In the genomic region with DNA sequence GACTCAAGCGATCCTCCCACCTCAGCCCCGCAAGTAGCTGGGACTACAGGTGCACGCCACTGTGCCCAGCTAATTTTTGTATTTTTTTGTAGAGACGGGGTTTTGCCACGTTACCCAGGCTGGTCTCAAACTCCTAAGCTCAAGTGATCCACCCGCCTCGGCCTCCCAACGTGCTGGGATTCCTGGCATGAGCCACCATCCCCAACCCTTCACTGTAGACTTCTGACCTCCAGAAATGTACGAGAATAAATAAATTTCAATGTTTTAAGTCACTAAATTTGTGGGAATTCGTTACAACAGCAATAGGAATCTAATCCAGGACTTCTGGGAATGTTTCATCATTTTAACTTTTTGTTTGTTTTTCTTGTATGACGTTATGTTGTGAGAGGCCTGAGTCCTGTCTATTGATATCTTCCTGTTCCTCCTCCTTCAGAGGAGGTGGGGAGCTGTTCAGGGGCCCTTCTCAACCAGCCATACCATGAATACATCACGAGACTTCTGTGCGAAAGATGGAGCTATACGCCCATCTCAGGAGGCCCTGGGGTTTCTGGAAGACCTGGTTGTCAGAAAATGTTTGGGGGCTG, we compare ENCODE assay signal across 18 cellular contexts. TPM values are rescaled to one million over a fixed set of nuclear protein-coding genes. Genes with fewer than 3 reads are reported as not detected.
DNase-seq lines count a peak whose midpoint lies in the region; ATAC-seq, FAIRE-seq and TF ChIP-seq lines count a peak whose summit lies in the region.
"Had no signal": no experiment of that assay in that cellular context is flagged by ENCODE, and none has a peak within 500 bp of the region (broad histone marks: within the 10 kb centered on the region; RNA-seq: fewer than 3 reads in every experiment).

No MANE protein-coding gene starts in this region.

- no peak for TF ChIP-seq RAD21 in IMR-90 (IDR thresholded peaks at IDR 0.05; ENCODE audit: low read length)

- H2AFZ ChIP-seq in IMR-90 (replicated peaks; ENCODE audit: low read length, poor library complexity) (peak overlapping the region; percentile 73), H9 (ENCODE audit: low read length) (no peak overlapping the region)

- dilution Hi-C loops in IMR-90 (cut with HindIII; ENCODE audit: low sequenced_read_pairs, unreplicated experiment), result no loop called here

- H2BK15ac ChIP-seq in IMR-90 (ENCODE audit: low read depth, low read length) (peak overlapping the region; percentile 100; the same call in 1 of the 3 replicates), H9 (ENCODE audit: low read depth, low read length) (no peak overlapping the region)

- no peaks in the 10 kb centered on the region for H3K79me2 ChIP-seq in H9 (ENCODE audit: insufficient read depth, low read length)

- H3K79me1 ChIP-seq in IMR-90 (ENCODE audit: low read depth in 1 of 2, low read length in 2 of 2) (no peaks in the 10 kb centered on the region), H9 (ENCODE audit: insufficient read depth, low read depth, low read length, poor library complexity, severe bottlenecking) (no peaks in the 10 kb centered on the region)

- peak; percentile 92 for ATAC-seq in IMR-90 (ENCODE audit: low read depth)
- ATAC-seq: SK-N-SH treated with all-trans-retinoic acid at 6 μM for 48 hours had no signal

- peaks cover 17% of the 10 kb centered on the region for H3K9me1 ChIP-seq in IMR-90 (ENCODE audit: insufficient read depth, low read length)

- peak overlapping the region; percentile 35 to 91; a peak in 3 of 4 replicates for H4K8ac ChIP-seq in IMR-90 (ENCODE audit: low read depth in 2 of 2, low read length in 2 of 2)
- no peak overlapping the region for H4K8ac ChIP-seq in H9 (replicated peaks; ENCODE audit: insufficient read length, low read depth, low read length)

- no CpG with 5 or more reads among the region's 14 CpGs for WGBS in IMR-90 (ENCODE audit: extremely low coverage in 2 of 2, insufficient read length in 1 of 2), 2 experiments
- WGBS in H9 (ENCODE audit: extremely low coverage, insufficient read length, low lambda C conversion rate), result no CpG with 5 or more reads among the region's 14 CpGs

- H3K9me3 Mint-ChIP-seq in mesothelial cell of epicardium (no peaks in the 10 kb centered on the region), H9 (no peaks in the 10 kb centered on the region)

- H3K23me2 ChIP-seq in H9 (ENCODE audit: insufficient read length, low read depth, low read length, poor library complexity, severe bottlenecking), result peaks cover 2% of the 10 kb centered on the region

- peak overlapping the region; percentile 98; the same call in 1 of the 2 replicates for H2AK5ac ChIP-seq in IMR-90 (ENCODE audit: low read depth, low read length)
- H2AK5ac ChIP-seq in H9 (ENCODE audit: insufficient read length, low read length), result no peak overlapping the region

- H3K36me3 ChIP-seq in IMR-90 (ENCODE audit: control insufficient read depth, insufficient read depth, low read length), result no peaks in the 10 kb centered on the region

- peaks cover 22% of the 10 kb centered on the region for H3K4me1 Mint-ChIP-seq in mesothelial cell of epicardium
- peaks cover 12% of the 10 kb centered on the region in 2 experiments for H3K4me1 Mint-ChIP-seq in H9

- H3K9me3 ChIP-seq in IMR-90 (ENCODE audit: control insufficient read depth, insufficient read depth, low read length), result no peaks in the 10 kb centered on the region
- H3K9me3 ChIP-seq in H9 (ENCODE audit: control insufficient read depth, low read depth, low read length), result no peaks in the 10 kb centered on the region

- CTCF ChIA-PET in AG04449 (lab: Yijun Ruan, JAX), result interaction anchor here (1.0 to 6.2 kb wide), 10 partner anchors 10 to 82 kb away, joined by 3 to 47 read pairs (median 6); no protein-coding TSS in a partner anchor
- CTCF ChIA-PET in IMR-90 (lab: Yijun Ruan, JAX), result interaction anchor here (1.1 to 1.6 kb wide), 3 partner anchors 21 to 42 kb away, joined by 3 to 4 read pairs (median 3); no protein-coding TSS in a partner anchor

- H3K4me3 ChIP-seq in AG04449 (ENCODE audit: low read depth, low read length) (no peak overlapping the region), IMR-90 (ENCODE audit: insufficient read depth, low read depth, low read length) (no peak overlapping the region)
- H3K4me3 ChIP-seq: lung, skin epidermis had no signal

- H4K20me1 ChIP-seq in IMR-90 (ENCODE audit: insufficient read depth, low read length), result no peaks in the 10 kb centered on the region
- H4K20me1 ChIP-seq in H9 (ENCODE audit: control insufficient read depth, insufficient read depth, insufficient read length), result no peaks in the 10 kb centered on the region

- peak overlapping the region; percentile 85; the same call in 1 of the 2 replicates for H3K14ac ChIP-seq in IMR-90 (replicated peaks; ENCODE audit: low read depth, low read length)
- no peak overlapping the region for H3K14ac ChIP-seq in H9 (ENCODE audit: insufficient read depth, low read length)

- H3K4me3 Mint-ChIP-seq in mesothelial cell of epicardium (no peak overlapping the region), H9 (no peak overlapping the region)

- H4K5ac ChIP-seq in IMR-90 (ENCODE audit: low read depth, low read length) (peak overlapping the region; percentile 76), H9 (ENCODE audit: insufficient read length, low read depth, low read length) (no peak overlapping the region)

- no peaks in the 10 kb centered on the region for H3K27me3 Mint-ChIP-seq in mesothelial cell of epicardium (ENCODE audit: low read depth)
- no peaks in the 10 kb centered on the region for H3K27me3 Mint-ChIP-seq in H9 (ENCODE audit: low read depth)

- TF ChIP-seq POLR2A in IMR-90 (IDR thresholded peaks at IDR 0.05; ENCODE audit: low read depth, low read length), result no peak

- H3K4me2 ChIP-seq in IMR-90 (ENCODE audit: low read depth, low read length), result peak overlapping the region; percentile 6; the same call in 1 of the 2 replicates
- H3K4me2 ChIP-seq in H9 (ENCODE audit: insufficient read depth, insufficient read length, low read length), result no peak overlapping the region

- in situ Hi-C loops in IMR-90 (cut with MboI; ENCODE audit: low sequenced_read_pairs), result no loop called here

- H3K27ac ChIP-seq in IMR-90 (ENCODE audit: insufficient read depth, low read length), result peak overlapping the region; percentile 79; the same call in 1 of the 2 replicates
- H3K27ac ChIP-seq in H9 (ENCODE audit: insufficient read length, low read depth, low read length), result no peak overlapping the region
- H3K27ac ChIP-seq: epithelial cell of prostate had no signal

- no peaks in the 10 kb centered on the region for H3K36me3 Mint-ChIP-seq in mesothelial cell of epicardium
- no peaks in the 10 kb centered on the region for H3K36me3 Mint-ChIP-seq in H9 (ENCODE audit: insufficient read depth in 1 of 3, low read depth in 3 of 3)

- H3K4ac ChIP-seq in IMR-90 (ENCODE audit: low read depth, low read length) (peak overlapping the region; percentile 98), H9 (ENCODE audit: low read depth, low read length) (no peak overlapping the region)

- intact Hi-C loops in IMR-90 (cut with micrococcal nuclease), result loop anchor here (1.0 kb wide), 1 partner anchor 30 kb away; no protein-coding TSS in a partner anchor

- H3K27me3 ChIP-seq in IMR-90 (ENCODE audit: control insufficient read depth, insufficient read depth, low read length) (no peaks in the 10 kb centered on the region), H9 (ENCODE audit: insufficient read depth, low read length) (no peaks in the 10 kb centered on the region)

- no peak overlapping the region for H2BK12ac ChIP-seq in H9 (ENCODE audit: insufficient read length, low read depth, low read length)

- H3K56ac ChIP-seq in IMR-90 (ENCODE audit: extremely low read depth, insufficient read depth, low read length) (no peak overlapping the region), H9 (ENCODE audit: insufficient read length, low read depth, low read length) (no peak overlapping the region)

- H3K9ac ChIP-seq in IMR-90 (ENCODE audit: low read depth, low read length), result no peak overlapping the region
- no peak overlapping the region for H3K9ac ChIP-seq in H9 (ENCODE audit: extremely low read depth, insufficient read length, low read length)

- H3K18ac ChIP-seq in IMR-90 (ENCODE audit: low read depth, low read length) (peak overlapping the region; percentile 96), H9 (ENCODE audit: insufficient read length, low read depth, low read length) (no peak overlapping the region)

- H3K27ac Mint-ChIP-seq in mesothelial cell of epicardium (peak overlapping the region; percentile 43), H9 (no peak overlapping the region)

- POLR2A ChIA-PET in AG04449 (lab: Yijun Ruan, JAX) (interaction anchor here (0.9 to 1.8 kb wide), 2 partner anchors 10 to 81 kb away, joined by 3 to 7 read pairs; no protein-coding TSS in a partner anchor), IMR-90 (lab: Charles Lee; ENCODE audit: unreplicated experiment) (interaction anchor here (1.5 kb wide), 1 partner anchor 10 kb away, joined by 3 read pairs; no protein-coding TSS in a partner anchor)

- H2BK5ac ChIP-seq in IMR-90 (ENCODE audit: low read depth, low read length, poor library complexity, severe bottlenecking) (peak overlapping the region; percentile 69), H9 (ENCODE audit: insufficient read length, low read length) (no peak overlapping the region)

- FAIRE-seq in frontal cortex (lab: Jason Lieb, UNC), result no peak
- FAIRE-seq: HTR-8/SVneo had no signal

- DNase-seq in AG04449 (ENCODE audit: low read depth, low spot score), result peak; percentile 83
- DNase-seq in IMR-90, result peak; percentile 96
- peak; percentile 85 for DNase-seq in dedifferentiated amniotic fluid mesenchymal stem cell (ENCODE audit: extremely low spot score)
- no peak for DNase-seq in mesothelial cell of epicardium (ENCODE audit: low spot score in 2 of 2, unreplicated experiment in 2 of 2)
- no peak for DNase-seq in H9
- DNase-seq in frontal cortex (ENCODE audit: low spot score in 2 of 2), result no peak
- DNase-seq in cerebellar cortex (ENCODE audit: low spot score), result no peak
- DNase-seq in stimulated activated CD4-positive, alpha-beta T cell treated with anti-CD3 and anti-CD28 coated beads, Interleukin-2, amount 100 ng/mL, for 48 hours, result no peak
- DNase-seq: activated gamma-delta T cell treated with Interleukin-2 at 50 U/mL for 16 hours, caudate nucleus, DMS53, NCI-H2227 treated with DMSO at 0.1 percent for 48 hours had no signal

- H3K4me1 ChIP-seq in IMR-90 (ENCODE audit: control insufficient read depth, insufficient read depth, low read length) (peaks cover 28% of the 10 kb centered on the region), H9 (ENCODE audit: insufficient read depth, low read length) (no peaks in the 10 kb centered on the region)

- peak overlapping the region; percentile 87 for H2BK20ac ChIP-seq in IMR-90 (ENCODE audit: low read depth, low read length)
- H2BK20ac ChIP-seq in H9 (ENCODE audit: low read depth, low read length, poor library complexity, severe bottlenecking), result no peak overlapping the region

- peak overlapping the region; percentile 40; the same call in 1 of the 2 replicates for H3K23ac ChIP-seq in IMR-90 (ENCODE audit: low read depth, low read length)
- H3K23ac ChIP-seq in H9 (ENCODE audit: insufficient read length, low read depth, low read length), result no peak overlapping the region

- no peak overlapping the region for H3T11ph ChIP-seq in H9 (ENCODE audit: low read length)

- H2BK120ac ChIP-seq in IMR-90 (ENCODE audit: low read depth, low read length) (peak overlapping the region; percentile 95), H9 (ENCODE audit: low read depth, low read length, poor library complexity, severe bottlenecking) (no peak overlapping the region)

- H2AK9ac ChIP-seq in IMR-90 (replicated peaks; ENCODE audit: low read depth, low read length, poor library complexity), result peak overlapping the region; percentile 71

- TF ChIP-seq CTCF in AG04449 (IDR thresholded peaks at IDR 0.05; ENCODE audit: insufficient read depth, low read length, missing control alignments), result no peak
- 0 out of 2 replicates have a peak, but pooled peaks have one; percentile 13 for TF ChIP-seq CTCF in IMR-90 (conservative IDR thresholded peaks at IDR 0.05; ENCODE audit: low read depth, low read length)
- TF ChIP-seq CTCF in mesothelial cell of epicardium (IDR thresholded peaks at IDR 0.05; ENCODE audit: unreplicated experiment), result no peak
- no peak for TF ChIP-seq CTCF in H9 (conservative IDR thresholded peaks at IDR 0.05)

- no TSS peak for BruUV-seq in IMR-90 (replicated peaks; lab: Mats Ljungman, UMichigan)

- H4K91ac ChIP-seq in IMR-90 (ENCODE audit: insufficient read depth, low read depth, low read length) (peak overlapping the region; percentile 77), H9 (ENCODE audit: insufficient read length, low read depth, low read length) (no peak overlapping the region)

RNA-seq across cellular contexts. Expression of a gene that starts 40.0 kb away (rescaled TPM):
- total RNA-seq in IMR-90 (2012; rRNA removed) (not detected in 2 replicates), mesothelial cell of epicardium (not detected in 3 replicates), H9 (2021) (not detected in 2 replicates), frontal cortex (not detected)
- polyA plus RNA-seq in IMR-90 (2012; rRNA removed), result not detected in 2 replicates
- polyA plus RNA-seq in IMR-90 (2012; cell fraction: cytosol; rRNA removed), result not detected in 2 replicates
- polyA plus RNA-seq in IMR-90 (2012; cell fraction: nucleus; rRNA removed; ENCODE audit: low replicate concordance), result not detected in 2 replicates
- total RNA-seq: activated CD8-positive, alpha-beta memory T cell treated with anti-CD3 and anti-CD28 coated beads for 36 hours; lung had no signal
- polyA plus RNA-seq: lung had no signal

Comparison
In these comparisons a context has a peak if more than half of its experiments do, and no peak if none do; other contexts are left out.
1. DNase-seq: peak in AG04449 (single experiment), IMR-90 (single experiment) and dedifferentiated amniotic fluid mesenchymal stem cell (single experiment); none in mesothelial cell of epicardium (0 of 2), H9 (single experiment), frontal cortex (0 of 2), cerebellar cortex (single experiment) and stimulated activated CD4-positive, alpha-beta T cell treated with anti-CD3 and anti-CD28 coated beads, Interleukin-2, amount 100 ng/mL, for 48 hours (0 of 2).